ENCODE assay signal across 8 cellular contexts in genomic region chr17:49997773-49998703, GRCh38.
DNase-seq lines count a peak whose midpoint lies in the region; ATAC-seq and TF ChIP-seq lines count a peak whose summit lies in the region.

No MANE protein-coding gene starts in this region.

- peak; percentile 91 for DNase-seq in GM10266 (ENCODE audit: extremely low spot score)
- DNase-seq in HK-2 (ENCODE audit: unreplicated experiment), result peak; percentile 84
- DNase-seq in NCI-H748 (lab: John Stamatoyannopoulos, UW; ENCODE audit: unreplicated experiment), result peak; percentile 82
- peak; percentile 76 to 81 for DNase-seq in activated CD4-positive, alpha-beta T cell treated with anti-CD3 and anti-CD28 coated beads, Interleukin-2, amount 50 U/mL, for 4 hours
- DNase-seq in ecto neural progenitor cell (ENCODE audit: low spot score), result peak; percentile 94
- DNase-seq in medulla oblongata (ENCODE audit: extremely low spot score), result peak; percentile 92
- DNase-seq in stimulated activated CD8-positive, alpha-beta memory T cell treated with anti-CD3 and anti-CD28 coated beads, Interleukin-12 subunit alpha, Interleukin-12 subunit beta, amount 100 ng/mL, for 1 hour (ENCODE audit: low read depth), result peak; percentile 79

- peak; percentile 91 for TF ChIP-seq CTCF in GM10266 (IDR thresholded peaks at IDR 0.05; ENCODE audit: control insufficient read depth, insufficient read depth, low read depth, missing control alignments)

- no peak for ATAC-seq in GM21360 (IDR thresholded peaks at IDR 0.05; ENCODE audit: unreplicated experiment)
